Comparison of ENCODE assay signal across 16 cellular contexts in genomic region chr1:58971629-58972140, GRCh38.
DNase-seq lines count a peak whose midpoint lies in the region; ATAC-seq, FAIRE-seq and TF ChIP-seq lines count a peak whose summit lies in the region.
"Had no signal": no experiment of that assay in that cellular context is flagged by ENCODE, and none has a peak within 500 bp of the region (broad histone marks: within the 10 kb centered on the region; RNA-seq: fewer than 3 reads in every experiment).

No MANE protein-coding gene starts in this region.

- intact Hi-C loops in mammary epithelial cell (cut with micrococcal nuclease) = no loop called here
- intact Hi-C loops in right cardiac atrium (cut with DNase I) = no loop called here

- DNase-seq in EH (ENCODE audit: low read depth) (peak; percentile 35), mammary epithelial cell (peak; percentile 54), right cardiac atrium (peak in 2 of 3 donors; percentile 22 to 39), renal cortical epithelial cell (ENCODE audit: low read depth) (peak; percentile 84), NCI-H1436 (lab: John Stamatoyannopoulos, UW) (no peak), SW 1271 (lab: John Stamatoyannopoulos, UW) (no peak), H54 (ENCODE audit: insufficient read length, low spot score) (no peak)
- no peak for DNase-seq in NK-92 treated with Interleukin-12 subunit alpha and Interleukin-12 subunit beta, amount 100 ng/mL, for 24 hours (lab: John Stamatoyannopoulos, UW)
- DNase-seq: activated naive CD8-positive, alpha-beta T cell treated with anti-CD3 and anti-CD28 coated beads for 36 hours; NCI-H1092 treated with DMSO at 0.1 percent for 48 hours; NCI-H446 treated with DMSO at 0.1 percent for 48 hours; stimulated activated CD4-positive, alpha-beta T cell treated with anti-CD3 and anti-CD28 coated beads, Interleukin-2, amount 100 ng/mL, for 24 hours had no signal

- WGBS in mammary epithelial cell (ENCODE audit: low coverage, missing lambda C conversion rate) = 81% methylated on average over 4 of the region's 4 CpGs
- WGBS in right cardiac atrium = 59% methylated on average over 4 of the region's 4 CpGs

- no peak overlapping the region for H3K4me3 ChIP-seq in mammary epithelial cell (replicated peaks in 1 of 3; ENCODE audit: insufficient read depth in 1 of 3, low read depth in 2 of 3, low read length in 3 of 3)
- no peak overlapping the region for H3K4me3 ChIP-seq in right cardiac atrium (ENCODE audit: low read length)
- H3K4me3 ChIP-seq: BLaER1 had no signal

- no peaks in the 10 kb centered on the region for H3K36me3 ChIP-seq in mammary epithelial cell (ENCODE audit: insufficient read depth, low read length)
- H3K36me3 ChIP-seq: BLaER1 had no signal

- in situ Hi-C loops in mammary epithelial cell (cut with MboI; ENCODE audit: low sequenced_read_pairs in 2 of 2) = no loop called here

- H3K4me1 ChIP-seq in mammary epithelial cell (ENCODE audit: insufficient read depth, low read length) (peaks cover 11% of the 10 kb centered on the region), right cardiac atrium (ENCODE audit: control insufficient read depth, insufficient read depth, low read length) (peaks cover 10% of the 10 kb centered on the region)

- no peak overlapping the region for H3K9ac ChIP-seq in mammary epithelial cell (ENCODE audit: insufficient read depth, low read length)
- H3K9ac ChIP-seq: BLaER1 had no signal

- no peaks in the 10 kb centered on the region for H3K79me2 ChIP-seq in mammary epithelial cell (ENCODE audit: insufficient read depth, low read length)

- no peaks in the 10 kb centered on the region for H3K9me3 ChIP-seq in mammary epithelial cell (replicated peaks; ENCODE audit: insufficient read depth, low read length)
- no peaks in the 10 kb centered on the region for H3K9me3 ChIP-seq in right cardiac atrium (ENCODE audit: control insufficient read depth, low read length)
- H3K9me3 ChIP-seq: BLaER1 had no signal

- no peak for TF ChIP-seq POLR2A in H54 (IDR thresholded peaks at IDR 0.05; ENCODE audit: low read depth, low read length)

- peak overlapping the region; percentile 5 for H2AFZ ChIP-seq in mammary epithelial cell (ENCODE audit: low read depth, low read length)

- FAIRE-seq in H54 (lab: Jason Lieb, UNC) = no peak
- FAIRE-seq: GM18507 had no signal

- H3K4me2 ChIP-seq in mammary epithelial cell (ENCODE audit: insufficient read depth, low read depth, low read length) = no peak overlapping the region
- H3K4me2 ChIP-seq: BLaER1 had no signal

- no peak for TF ChIP-seq CTCF in mammary epithelial cell (conservative IDR thresholded peaks at IDR 0.05 in 1 of 2, IDR thresholded peaks at IDR 0.05 in 1 of 2; ENCODE audit: extremely low read depth in 1 of 2, insufficient read depth in 1 of 2, low read depth in 1 of 2, low read length in 2 of 2)

- H3K27ac ChIP-seq in mammary epithelial cell (ENCODE audit: insufficient read depth, low read depth, low read length) = no peak overlapping the region
- no peak overlapping the region for H3K27ac ChIP-seq in right cardiac atrium (ENCODE audit: low read length)
- H3K27ac ChIP-seq: BLaER1, VCaP had no signal

- no peaks in the 10 kb centered on the region for H3K27me3 ChIP-seq in mammary epithelial cell (ENCODE audit: insufficient read depth, low read length)
- H3K27me3 ChIP-seq in right cardiac atrium (ENCODE audit: control insufficient read depth, insufficient read depth) = no peaks in the 10 kb centered on the region
- H3K27me3 ChIP-seq: BLaER1 had no signal

- CTCF ChIA-PET in mammary epithelial cell (lab: Charles Lee; ENCODE audit: low non-redundant PET) = no interaction called here

- H4K20me1 ChIP-seq in mammary epithelial cell (ENCODE audit: insufficient read depth, low read length) = no peaks in the 10 kb centered on the region
- H4K20me1 ChIP-seq: BLaER1 had no signal

- ATAC-seq in right cardiac atrium = peak; percentile 47 to 59
- ATAC-seq: HCT116 had no signal

- BruUV-seq in mammary epithelial cell (replicated peaks; lab: Mats Ljungman, UMichigan) = no TSS peak

- dilution Hi-C loops in mammary epithelial cell (cut with HindIII; ENCODE audit: low sequenced_read_pairs) = no loop called here

Comparison
In these comparisons a context has a peak if more than half of its experiments do, and no peak if none do; other contexts are left out.
1. DNase-seq: peak in EH (single experiment), mammary epithelial cell (single experiment), right cardiac atrium (2 of 3) and renal cortical epithelial cell (single experiment); none in NCI-H1436 (single experiment), SW 1271 (0 of 2), NK-92 treated with Interleukin-12 subunit alpha and Interleukin-12 subunit beta, amount 100 ng/mL, for 24 hours (single experiment) and H54 (single experiment).